In genomic region chr11:72782081-72782920, GRCh38 we compare ENCODE assay signal across 8 cellular contexts. TPM values are rescaled to one million over a fixed set of nuclear protein-coding genes. Genes with fewer than 3 reads are reported as not detected.
A peak's percentile ranks its signal among the peaks of the same experiment; 100 is the strongest.
DNase-seq lines count a peak whose midpoint lies in the region; ATAC-seq and TF ChIP-seq lines count a peak whose summit lies in the region.

No MANE protein-coding gene starts in this region.

- H3K27me3 ChIP-seq in Peyer's patch: no peaks in the 10 kb centered on the region
- H3K27me3 ChIP-seq in esophagus muscularis mucosa: no peaks in the 10 kb centered on the region
- H3K27me3 ChIP-seq in rectal smooth muscle tissue (ENCODE audit: control insufficient read depth, insufficient read depth, low read length): no peaks in the 10 kb centered on the region

- no peaks in the 10 kb centered on the region for H3K9me3 ChIP-seq in Peyer's patch
- H3K9me3 ChIP-seq in esophagus muscularis mucosa: no peaks in the 10 kb centered on the region

- H3K36me3 ChIP-seq in Peyer's patch (no peaks in the 10 kb centered on the region), esophagus muscularis mucosa (no peaks in the 10 kb centered on the region), rectal smooth muscle tissue (ENCODE audit: control insufficient read depth, insufficient read depth, low read length) (no peaks in the 10 kb centered on the region)

- TF ChIP-seq CTCF in AG10803 (conservative IDR thresholded peaks at IDR 0.05; ENCODE audit: low read length) (no peak), Peyer's patch (IDR thresholded peaks at IDR 0.05) (no peak), esophagus muscularis mucosa (IDR thresholded peaks at IDR 0.05) (no peak)

- ATAC-seq in GM19455 (IDR thresholded peaks at IDR 0.05; ENCODE audit: unreplicated experiment) (peak; percentile 10), HG03460 (IDR thresholded peaks at IDR 0.05; ENCODE audit: unreplicated experiment) (no peak), HG03139 (IDR thresholded peaks at IDR 0.05; ENCODE audit: unreplicated experiment) (no peak)

- intact Hi-C loops in esophagus muscularis mucosa (cut with DNase I): no loop called here

- H3K9ac ChIP-seq in rectal smooth muscle tissue (ENCODE audit: low read length): no peak overlapping the region

- H3K4me3 ChIP-seq in AG10803 (ENCODE audit: low read length): peak overlapping the region; percentile 36
- peak overlapping the region; percentile 78 to 84 (median 80) for H3K4me3 ChIP-seq in Peyer's patch
- peak overlapping the region; percentile 74 to 89 (median 84) for H3K4me3 ChIP-seq in esophagus muscularis mucosa
- H3K4me3 ChIP-seq in rectal smooth muscle tissue (ENCODE audit: low read length): peak overlapping the region; percentile 52

- WGBS in esophagus muscularis mucosa: 62% methylated on average over 13 of the region's 14 CpGs

- H3K4me1 ChIP-seq in Peyer's patch: peaks cover 5 to 61% (median 25%) of the 10 kb centered on the region in 4 donors
- peaks cover 21 to 49% (median 45%) of the 10 kb centered on the region in 4 donors for H3K4me1 ChIP-seq in esophagus muscularis mucosa
- H3K4me1 ChIP-seq in rectal smooth muscle tissue (ENCODE audit: control insufficient read depth, insufficient read depth, low read length): peaks cover 10% of the 10 kb centered on the region

- DNase-seq in AG10803 (ENCODE audit: low read depth): no peak
- peak in 1 of 3 donors; percentile 73 for DNase-seq in Peyer's patch
- DNase-seq in esophagus muscularis mucosa (ENCODE audit: extremely low spot score): no peak
- no peak for DNase-seq in occipital lobe (lab: John Stamatoyannopoulos, UW)

- TF ChIP-seq EP300 in esophagus muscularis mucosa (IDR thresholded peaks at IDR 0.05): no peak

- H3K27ac ChIP-seq in Peyer's patch (peak overlapping the region; percentile 72 to 89 (median 80)), esophagus muscularis mucosa (replicated peaks in 1 of 4) (peak overlapping the region in 2 of 4 donors; percentile 65 to 68), rectal smooth muscle tissue (ENCODE audit: low read depth, low read length) (no peak overlapping the region)

- peak; percentile 17 to 22 for TF ChIP-seq POLR2A in Peyer's patch (IDR thresholded peaks at IDR 0.05)
- TF ChIP-seq POLR2A in esophagus muscularis mucosa (IDR thresholded peaks at IDR 0.05; ENCODE audit: low read depth): no peak

RNA-seq across cellular contexts. Expression of gene STARD10, which starts 11.5 kb away (rescaled TPM):
- total RNA-seq in Peyer's patch (100 to 1,000 TPM; 118 to 187 (median 168) TPM), esophagus muscularis mucosa (10 to 100 TPM; 26.6 to 75.4 (median 58.1) TPM), occipital lobe (20.4 TPM)

RNA-seq across cellular contexts. Expression of gene ARAP1, which starts 30.1 kb away (rescaled TPM):
- total RNA-seq in Peyer's patch (100 to 1,000 TPM; 122 to 285 (median 145) TPM), esophagus muscularis mucosa (100 to 1,000 TPM in 3 of 4 donors, 10 to 100 TPM in 1; 83.7 to 115 (median 110) TPM), occipital lobe (19.3 TPM)

RNA-seq across cellular contexts. Expression of gene ATG16L2, which starts 31.9 kb away (rescaled TPM):
- total RNA-seq in Peyer's patch: 100 to 1,000 TPM in 1 of 4 donors, 10 to 100 TPM in 3; 39.9 to 226 (median 65.0) TPM
- 10 to 100 TPM; 11.8 to 19.3 (median 18.2) TPM for total RNA-seq in esophagus muscularis mucosa
- 4.2 TPM for total RNA-seq in occipital lobe
